In genomic region chr10:132538790-132539421, GRCh38 we compare ENCODE assay signal across 8 cellular contexts. TPM values are rescaled to one million over a fixed set of nuclear protein-coding genes. Genes with fewer than 3 reads are reported as not detected.
DNase-seq lines count a peak whose midpoint lies in the region; ATAC-seq and TF ChIP-seq lines count a peak whose summit lies in the region.

No MANE protein-coding gene starts in this region.

- DNase-seq in G401 (ENCODE audit: low spot score) (peak; percentile 25), RWPE2 (ENCODE audit: low spot score) (peak; percentile 39), fibroblast of mammary gland (ENCODE audit: low read depth) (no peak), psoas muscle (peak in 1 of 2 donors; percentile 48), NCI-H1092 (lab: John Stamatoyannopoulos, UW) (no peak), HPDE6-E6E7 (ENCODE audit: extremely low spot score) (no peak), 8988T (no peak)

- H3K36me3 ChIP-seq in RWPE2 (ENCODE audit: low read depth) = no peaks in the 10 kb centered on the region
- H3K36me3 ChIP-seq in psoas muscle (ENCODE audit: insufficient read depth in 1 of 2, low read depth in 1 of 2) = no peaks in the 10 kb centered on the region

- H3K27ac ChIP-seq in RWPE2 (ENCODE audit: poor library complexity, severe bottlenecking) (no peak overlapping the region), psoas muscle (peak overlapping the region; percentile 85)

- H3K4me1 ChIP-seq in RWPE2 (ENCODE audit: insufficient read depth, poor library complexity, severe bottlenecking) = no peaks in the 10 kb centered on the region
- peaks cover 59% of the 10 kb centered on the region for H3K4me1 ChIP-seq in psoas muscle

- intact Hi-C loops in psoas muscle (cut with DNase I) = loop anchor here in 1 of 2 donors (5.0 kb wide), 1 partner anchor 93 kb away; no protein-coding TSS in a partner anchor

- in situ Hi-C loops in G401 (cut with HindIII; ENCODE audit: low sequenced_read_pairs) = no loop called here

- H3K27me3 ChIP-seq in RWPE2 (ENCODE audit: insufficient read depth, poor library complexity, severe bottlenecking) = no peaks in the 10 kb centered on the region
- no peaks in the 10 kb centered on the region for H3K27me3 ChIP-seq in psoas muscle (ENCODE audit: insufficient read depth in 3 of 3, low read length in 2 of 3)

- ATAC-seq in RWPE2 (ENCODE audit: low read depth) (no peak), psoas muscle (no peak), GM21786 (IDR thresholded peaks at IDR 0.05; ENCODE audit: unreplicated experiment) (no peak)

- H3K9me3 ChIP-seq in RWPE2 (ENCODE audit: severe bottlenecking) = no peaks in the 10 kb centered on the region
- H3K9me3 ChIP-seq in psoas muscle = no peaks in the 10 kb centered on the region

- WGBS in psoas muscle, 3 donors = 27 to 35% (median 35%) methylated on average over 2 of the region's 2 CpGs

- no peak for TF ChIP-seq CTCF in RWPE2 (IDR thresholded peaks at IDR 0.05; ENCODE audit: poor library complexity, severe bottlenecking)
- no peak for TF ChIP-seq CTCF in fibroblast of mammary gland (conservative IDR thresholded peaks at IDR 0.05; ENCODE audit: control insufficient read depth, insufficient read depth, low read depth, low read length)
- TF ChIP-seq CTCF in psoas muscle (IDR thresholded peaks at IDR 0.05) = no peak

- peak overlapping the region; percentile 60 for H3K4me3 ChIP-seq in RWPE2 (ENCODE audit: severe bottlenecking)
- peak overlapping the region; percentile 66 for H3K4me3 ChIP-seq in fibroblast of mammary gland (ENCODE audit: control insufficient read depth, low read depth, low read length)
- H3K4me3 ChIP-seq in psoas muscle = peak overlapping the region; percentile 81

RNA-seq across cellular contexts. Expression of gene INPP5A, which starts 1.3 kb away (rescaled TPM):
- 22.8 and 44.3 TPM in 2 replicates for total RNA-seq in G401 (2014; rRNA removed; shearing (Covaris generic))
- total RNA-seq in psoas muscle = 10 to 100 TPM; 38.2 to 48.8 (median 42.2) TPM
- polyA plus RNA-seq in psoas muscle = 10 to 100 TPM; 15.1 to 44.3 (median 29.5) TPM

Comparison
In these comparisons a context has a peak if more than half of its experiments do, and no peak if none do; other contexts are left out.
1. DNase-seq: peak in G401 (single experiment) and RWPE2 (single experiment); none in fibroblast of mammary gland (single experiment), NCI-H1092 (single experiment), HPDE6-E6E7 (single experiment) and 8988T (single experiment).
2. Peak in every context shown above with its lines, with median percentiles within 50 percentile points of each other: H3K4me3 ChIP-seq.